In genomic region chr2:224357098-224357901, GRCh38 we compare ENCODE assay signal across 1 cellular context.
TF ChIP-seq lines count a peak whose summit lies in the region.

No MANE protein-coding gene starts in this region.

TF ChIP-seq in WTC11, 78 proteins besides CTCF, POLR2A, EP300 and RAD21 (continued from another document):
- TF ChIP-seq ZNF281 (CRISPR knock-in tag; IDR thresholded peaks at IDR 0.05) (no peak), FOXK1 (CRISPR knock-in tag; IDR thresholded peaks at IDR 0.05) (no peak)
TF ChIP-seq in WTC11: peak in this region for 0.
